In the genomic region with DNA sequence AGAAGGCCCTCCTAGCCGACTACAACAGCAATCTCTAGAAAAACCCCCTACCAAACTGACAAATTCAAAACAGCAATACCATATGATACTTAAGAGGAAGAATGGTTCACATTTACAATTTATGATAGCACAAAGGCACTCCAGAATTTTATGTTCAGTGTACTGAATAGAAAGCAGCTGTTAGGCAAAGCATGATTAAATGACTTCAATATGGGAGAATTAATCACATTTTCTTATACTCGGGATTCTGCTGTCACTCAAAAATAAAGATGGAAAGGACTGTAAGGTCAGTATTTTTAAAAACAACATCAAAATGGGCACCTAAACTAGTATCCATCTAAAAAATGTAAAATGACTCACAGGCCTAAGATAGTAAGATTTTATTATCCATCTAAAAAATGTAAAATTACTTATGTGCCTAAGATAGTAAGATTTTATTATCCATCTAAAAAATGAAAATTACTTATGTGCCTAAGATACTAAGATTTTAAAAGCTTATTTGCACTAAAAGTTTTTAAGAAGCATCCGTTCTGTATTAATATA, we compare ENCODE assay signal across 22 cellular contexts.
"Had no signal": no experiment of that assay in that cellular context is flagged by ENCODE, and none has a peak within 500 bp of the region (broad histone marks: within the 10 kb centered on the region; RNA-seq: fewer than 3 reads in every experiment).

No MANE protein-coding gene starts in this region.

- H3K27ac ChIP-seq: epithelial cell of prostate, esophagus muscularis mucosa, gastroesophageal sphincter, left lung, lower lobe of right lung, neural progenitor cell, ovary, right atrium auricular region, sigmoid colon, skin epidermis, stomach, thoracic aorta, transverse colon had no signal

- H3K9ac ChIP-seq: neural progenitor cell had no signal

- H3K27me3 ChIP-seq: esophagus muscularis mucosa, gastroesophageal sphincter, left lung, neural progenitor cell, ovary, right atrium auricular region, sigmoid colon, stomach, transverse colon had no signal

- ATAC-seq: effector memory CD8-positive, alpha-beta T cell; gastroesophageal sphincter; left lung; lower lobe of right lung; natural killer cell had no signal

- H3K36me3 ChIP-seq: esophagus muscularis mucosa, gastroesophageal sphincter, left lung, lower lobe of right lung, neural progenitor cell, ovary, right atrium auricular region, sigmoid colon, stomach, thoracic aorta, transverse colon had no signal

- H3K9me3 ChIP-seq: esophagus muscularis mucosa, gastroesophageal sphincter, left lung, lower lobe of right lung, ovary, right atrium auricular region, sigmoid colon, stomach, thoracic aorta, transverse colon had no signal

- H3K4me1 ChIP-seq: esophagus muscularis mucosa, gastroesophageal sphincter, left lung, lower lobe of right lung, right atrium auricular region, sigmoid colon, stomach, transverse colon had no signal

- H3K4me3 ChIP-seq: esophagus muscularis mucosa, gastroesophageal sphincter, left lung, lower lobe of right lung, neural progenitor cell, ovary, right atrium auricular region, sigmoid colon, skin epidermis, stomach, thoracic aorta, transverse colon had no signal

- DNase-seq: effector memory CD8-positive, alpha-beta T cell; foreskin fibroblast; glutamatergic neuron; islet precursor cell; left lung; lower lobe of right lung; natural killer cell; nucleus accumbens; ovary; sigmoid colon; stimulated activated CD4-positive, alpha-beta T cell treated with anti-CD3 and anti-CD28 coated beads, Interleukin-12 subunit alpha, Interleukin-12 subunit beta, amount 100 ng/mL, for 4 hours; stimulated activated naive CD4-positive, alpha-beta T cell; stomach; substantia nigra; transverse colon had no signal
